In the genomic region with DNA sequence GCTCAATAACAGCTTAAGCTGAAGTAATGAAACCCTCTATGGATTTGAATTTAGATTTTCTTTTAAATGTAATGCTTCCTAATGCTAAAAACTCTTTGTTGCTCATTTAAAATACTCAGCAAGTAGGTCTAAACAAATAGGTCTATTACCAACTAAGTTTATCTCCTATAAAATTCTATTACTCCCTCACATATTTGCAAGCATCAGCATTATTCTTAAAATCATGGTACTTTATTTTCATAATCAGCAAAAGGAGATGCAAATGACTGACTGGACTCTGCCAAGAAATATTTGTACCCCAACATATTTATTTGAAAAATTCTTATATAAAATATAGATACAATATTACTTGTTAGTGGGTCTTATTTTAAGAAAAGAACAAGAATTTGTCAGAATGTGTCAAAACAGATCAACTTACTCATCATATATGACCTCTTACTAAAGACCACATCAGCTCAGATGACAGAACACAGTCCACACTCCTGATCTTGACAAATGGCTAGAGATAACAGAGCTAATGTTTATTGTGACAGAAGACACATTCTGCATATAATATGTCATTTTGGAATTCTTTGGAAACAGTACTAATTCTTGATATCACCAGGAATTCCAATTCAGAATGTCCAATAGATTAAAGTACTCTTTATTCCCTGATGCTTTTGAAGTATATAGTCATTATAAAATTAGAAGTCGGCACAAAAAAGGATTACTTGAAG, we compare ENCODE assay signal across 1 cellular context.
A peak's percentile ranks its signal among the peaks of the same experiment; 100 is the strongest.
TF ChIP-seq lines count a peak whose summit lies in the region.

No MANE protein-coding gene starts in this region.

TF ChIP-seq in SK-N-SH treated with all-trans-retinoic acid at 6 μM for 48 hours, 23 proteins besides CTCF, POLR2A, EP300 and RAD21 (continued from another document):
- TF ChIP-seq, protein P1, sequence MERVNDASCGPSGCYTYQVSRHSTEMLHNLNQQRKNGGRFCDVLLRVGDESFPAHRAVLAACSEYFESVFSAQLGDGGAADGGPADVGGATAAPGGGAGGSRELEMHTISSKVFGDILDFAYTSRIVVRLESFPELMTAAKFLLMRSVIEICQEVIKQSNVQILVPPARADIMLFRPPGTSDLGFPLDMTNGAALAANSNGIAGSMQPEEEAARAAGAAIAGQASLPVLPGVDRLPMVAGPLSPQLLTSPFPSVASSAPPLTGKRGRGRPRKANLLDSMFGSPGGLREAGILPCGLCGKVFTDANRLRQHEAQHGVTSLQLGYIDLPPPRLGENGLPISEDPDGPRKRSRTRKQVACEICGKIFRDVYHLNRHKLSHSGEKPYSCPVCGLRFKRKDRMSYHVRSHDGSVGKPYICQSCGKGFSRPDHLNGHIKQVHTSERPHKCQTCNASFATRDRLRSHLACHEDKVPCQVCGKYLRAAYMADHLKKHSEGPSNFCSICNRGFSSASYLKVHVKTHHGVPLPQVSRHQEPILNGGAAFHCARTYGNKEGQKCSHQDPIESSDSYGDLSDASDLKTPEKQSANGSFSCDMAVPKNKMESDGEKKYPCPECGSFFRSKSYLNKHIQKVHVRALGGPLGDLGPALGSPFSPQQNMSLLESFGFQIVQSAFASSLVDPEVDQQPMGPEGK (CRISPR knock-in tag; IDR thresholded peaks at IDR 0.05; ENCODE audit: borderline replicate concordance) = no peak
- no peak for TF ChIP-seq ARNTL (CRISPR knock-in tag; IDR thresholded peaks at IDR 0.05; ENCODE audit: borderline replicate concordance, low read depth)
- no peak for TF ChIP-seq ZC3H10 (CRISPR knock-in tag; IDR thresholded peaks at IDR 0.05)
- TF ChIP-seq CSDC2 (CRISPR knock-in tag; IDR thresholded peaks at IDR 0.05) = no peak
- peak; percentile 56; the same call in 1 of the 2 replicates for TF ChIP-seq ESRRG (CRISPR knock-in tag; IDR thresholded peaks at IDR 0.05)
- TF ChIP-seq OSR1 (CRISPR knock-in tag; IDR thresholded peaks at IDR 0.05) = no peak
- TF ChIP-seq ZNF565 (CRISPR knock-in tag; conservative IDR thresholded peaks at IDR 0.05; ENCODE audit: low read depth) = no peak
- TF ChIP-seq ZFP3 (CRISPR knock-in tag; IDR thresholded peaks at IDR 0.05) = no peak
